23 cellular contexts compared by ENCODE assay signal in genomic region chr21:33560965-33561364, GRCh38. TPM values are rescaled to one million over a fixed set of nuclear protein-coding genes. Genes with fewer than 3 reads are reported as not detected.
DNase-seq lines count a peak whose midpoint lies in the region; ATAC-seq and TF ChIP-seq lines count a peak whose summit lies in the region.
"Had no signal": no experiment of that assay in that cellular context is flagged by ENCODE, and none has a peak within 500 bp of the region (broad histone marks: within the 10 kb centered on the region; RNA-seq: fewer than 3 reads in every experiment).

No MANE protein-coding gene starts in this region.

- no peak overlapping the region for H3K4me3 ChIP-seq in heart left ventricle
- H3K4me3 ChIP-seq: dorsolateral prefrontal cortex had no signal

- H3K36me3 Mint-ChIP-seq in activated T-cell treated with anti-CD3 and anti-CD28 coated beads, Interleukin-2, amount 50 U/mL, for 72 hours (ENCODE audit: insufficient read depth in 2 of 2), result peaks cover 22 to 53% of the 10 kb centered on the region in 2 donors
- H3K36me3 Mint-ChIP-seq in activated T-cell treated with anti-CD3 and anti-CD28 coated beads, Interleukin-2, amount 50 U/mL, for 4 hours (ENCODE audit: insufficient read depth), result peaks cover 52% of the 10 kb centered on the region
- H3K36me3 Mint-ChIP-seq in HFFc6 (ENCODE audit: low read depth) (peaks cover 60% of the 10 kb centered on the region), progenitor cell of endocrine pancreas (ENCODE audit: insufficient read depth) (peaks cover 43% of the 10 kb centered on the region)
- H3K36me3 Mint-ChIP-seq in central memory CD8-positive, alpha-beta T cell (ENCODE audit: insufficient read depth), result peaks cover 63% of the 10 kb centered on the region

- no peak for TF ChIP-seq POLR2A in heart left ventricle (IDR thresholded peaks at IDR 0.05)

- no peak for DNase-seq in activated T-cell treated with anti-CD3 and anti-CD28 coated beads, Interleukin-2, amount 50 U/mL, for 72 hours
- DNase-seq in activated T-cell treated with anti-CD3 and anti-CD28 coated beads, Interleukin-2, amount 50 U/mL, for 4 hours, result no peak
- no peak for DNase-seq in HFFc6
- DNase-seq in central memory CD8-positive, alpha-beta T cell (ENCODE audit: low spot score in 2 of 2), result no peak
- no peak for DNase-seq in progenitor cell of endocrine pancreas (ENCODE audit: low spot score, unreplicated experiment)
- DNase-seq in DMS79 (lab: John Stamatoyannopoulos, UW), result no peak
- DNase-seq in heart left ventricle, result no peak
- DNase-seq: activated CD4-positive, alpha-beta T cell treated with anti-CD3 and anti-CD28 coated beads for 4 hours; activated gamma-delta T cell treated with Interleukin-2 at 50 U/mL for 16 hours; anterior cingulate cortex; C1 segment of cervical spinal cord; dorsolateral prefrontal cortex; GDM1; left cardiac atrium; NCI-H1048; NCI-H187 treated with DMSO at 0.1 percent for 48 hours; NCI-H446 treated with DMSO at 0.1 percent for 48 hours; NK-92 treated with Interleukin-12 subunit alpha and Interleukin-12 subunit beta, amount 100 ng/mL, for 24 hours; SIG-M5; stimulated activated CD4-positive, alpha-beta T cell treated with anti-CD3 and anti-CD28 coated beads, Interleukin-15, amount 100 ng/mL, for 24 hours; substantia nigra had no signal

- TF ChIP-seq CTCF in HFFc6 (IDR thresholded peaks at IDR 0.05) (no peak), progenitor cell of endocrine pancreas (IDR thresholded peaks at IDR 0.05; ENCODE audit: unreplicated experiment) (no peak), heart left ventricle (IDR thresholded peaks at IDR 0.05) (no peak)

- peaks cover 0 to 40% (median 16%) of the 10 kb centered on the region in 12 donors for H3K4me1 ChIP-seq in heart left ventricle

- peaks cover 49% of the 10 kb centered on the region for H3K4me1 Mint-ChIP-seq in activated T-cell treated with anti-CD3 and anti-CD28 coated beads, Interleukin-2, amount 50 U/mL, for 72 hours (ENCODE audit: low read depth)
- H3K4me1 Mint-ChIP-seq in activated T-cell treated with anti-CD3 and anti-CD28 coated beads, Interleukin-2, amount 50 U/mL, for 4 hours (ENCODE audit: low read depth), result peaks cover 50% of the 10 kb centered on the region
- peaks cover 25% of the 10 kb centered on the region for H3K4me1 Mint-ChIP-seq in HFFc6 (ENCODE audit: low read depth)
- peaks cover 56% of the 10 kb centered on the region for H3K4me1 Mint-ChIP-seq in central memory CD8-positive, alpha-beta T cell
- H3K4me1 Mint-ChIP-seq in progenitor cell of endocrine pancreas (ENCODE audit: low read depth), result no peaks in the 10 kb centered on the region

- intact Hi-C loops in heart left ventricle (cut with DNase I), result no loop called here

- no peak for ATAC-seq in activated T-cell treated with anti-CD3 and anti-CD28 coated beads, Interleukin-2, amount 50 U/mL, for 72 hours (replicated peaks in 1 of 2)
- ATAC-seq in activated T-cell treated with anti-CD3 and anti-CD28 coated beads, Interleukin-2, amount 50 U/mL, for 4 hours, result no peak
- ATAC-seq in central memory CD8-positive, alpha-beta T cell (replicated peaks; ENCODE audit: extremely low read depth, poor library complexity, severe bottlenecking), result no peak
- ATAC-seq in HG03159 (IDR thresholded peaks at IDR 0.05; ENCODE audit: unreplicated experiment) (no peak), heart left ventricle (no peak)
- ATAC-seq: left cardiac atrium, sciatic nerve had no signal

- peaks cover 3 to 100% (median 83%) of the 10 kb centered on the region in 9 donors for H3K36me3 ChIP-seq in heart left ventricle

- peaks cover 0 to 2% of the 10 kb centered on the region in 2 donors for H3K9me3 Mint-ChIP-seq in activated T-cell treated with anti-CD3 and anti-CD28 coated beads, Interleukin-2, amount 50 U/mL, for 72 hours
- H3K9me3 Mint-ChIP-seq in activated T-cell treated with anti-CD3 and anti-CD28 coated beads, Interleukin-2, amount 50 U/mL, for 4 hours, result no peaks in the 10 kb centered on the region
- H3K9me3 Mint-ChIP-seq in HFFc6 (no peaks in the 10 kb centered on the region), progenitor cell of endocrine pancreas (ENCODE audit: low read depth) (no peaks in the 10 kb centered on the region)
- no peaks in the 10 kb centered on the region for H3K9me3 Mint-ChIP-seq in central memory CD8-positive, alpha-beta T cell

- peak overlapping the region; percentile 98 for H3K27ac Mint-ChIP-seq in activated T-cell treated with anti-CD3 and anti-CD28 coated beads, Interleukin-2, amount 50 U/mL, for 72 hours
- peak overlapping the region; percentile 43; the same call in 1 of the 2 replicates for H3K27ac Mint-ChIP-seq in HFFc6
- peak overlapping the region; percentile 58 for H3K27ac Mint-ChIP-seq in central memory CD8-positive, alpha-beta T cell (ENCODE audit: low read depth)
- peak overlapping the region; percentile 2 for H3K27ac Mint-ChIP-seq in progenitor cell of endocrine pancreas

- H3K27ac ChIP-seq in heart left ventricle, result no peak overlapping the region
- H3K27ac ChIP-seq: dorsolateral prefrontal cortex had no signal

- no peaks in the 10 kb centered on the region for H3K27me3 ChIP-seq in heart left ventricle
- H3K27me3 ChIP-seq: dorsolateral prefrontal cortex had no signal

- no peak overlapping the region for H3K4me3 Mint-ChIP-seq in activated T-cell treated with anti-CD3 and anti-CD28 coated beads, Interleukin-2, amount 50 U/mL, for 72 hours
- no peak overlapping the region for H3K4me3 Mint-ChIP-seq in activated T-cell treated with anti-CD3 and anti-CD28 coated beads, Interleukin-2, amount 50 U/mL, for 4 hours
- H3K4me3 Mint-ChIP-seq in HFFc6 (no peak overlapping the region), progenitor cell of endocrine pancreas (ENCODE audit: low read depth) (no peak overlapping the region)
- H3K4me3 Mint-ChIP-seq in central memory CD8-positive, alpha-beta T cell, result no peak overlapping the region

- H3K9me3 ChIP-seq in heart left ventricle, result no peaks in the 10 kb centered on the region

- H3K27me3 Mint-ChIP-seq in activated T-cell treated with anti-CD3 and anti-CD28 coated beads, Interleukin-2, amount 50 U/mL, for 72 hours (ENCODE audit: low read depth), result no peaks in the 10 kb centered on the region
- H3K27me3 Mint-ChIP-seq in activated T-cell treated with anti-CD3 and anti-CD28 coated beads, Interleukin-2, amount 50 U/mL, for 4 hours (ENCODE audit: low read depth), result no peaks in the 10 kb centered on the region
- no peaks in the 10 kb centered on the region; the same call in none of the 2 replicates for H3K27me3 Mint-ChIP-seq in HFFc6 (ENCODE audit: insufficient read depth)
- H3K27me3 Mint-ChIP-seq in central memory CD8-positive, alpha-beta T cell, result no peaks in the 10 kb centered on the region
- H3K27me3 Mint-ChIP-seq in progenitor cell of endocrine pancreas, result no peaks in the 10 kb centered on the region

RNA-seq across cellular contexts. Expression of gene SON, which starts 18.1 kb away (rescaled TPM):
- total RNA-seq in activated T-cell treated with anti-CD3 and anti-CD28 coated beads, Interleukin-2, amount 50 U/mL, for 72 hours, result 100 to 1,000 TPM; 271 to 282 TPM
- 100 to 1,000 TPM; 322 to 350 (median 332) TPM for total RNA-seq in activated T-cell treated with anti-CD3 and anti-CD28 coated beads, Interleukin-2, amount 50 U/mL, for 4 hours
- 100 to 1,000 TPM; 193 to 233 (median 219) TPM for total RNA-seq in HFFc6 (2021; fragmentation: NEBNext Ultra II Directional; extraction: Animal tissue kit (Norgen Biotek cat#: 25700))
- total RNA-seq in progenitor cell of endocrine pancreas, result 395 and 416 TPM in 2 replicates
- total RNA-seq in heart left ventricle, result 100 to 1,000 TPM in 8 of 9 donors, 10 to 100 TPM in 1; 90.7 to 201 (median 134) TPM
- polyA plus RNA-seq in heart left ventricle, result 10 to 100 TPM; 78.0 to 99.6 TPM

RNA-seq across cellular contexts. Expression of gene GART, which starts 19.0 kb away (rescaled TPM):
- total RNA-seq in activated T-cell treated with anti-CD3 and anti-CD28 coated beads, Interleukin-2, amount 50 U/mL, for 72 hours, result 100 to 1,000 TPM; 164 to 184 TPM
- 100 to 1,000 TPM; 244 to 274 (median 244) TPM for total RNA-seq in activated T-cell treated with anti-CD3 and anti-CD28 coated beads, Interleukin-2, amount 50 U/mL, for 4 hours
- 10 to 100 TPM; 72.6 to 87.5 (median 80.2) TPM for total RNA-seq in HFFc6 (2021; fragmentation: NEBNext Ultra II Directional; extraction: Animal tissue kit (Norgen Biotek cat#: 25700))
- 100 and 105 TPM in 2 replicates for total RNA-seq in progenitor cell of endocrine pancreas
- total RNA-seq in heart left ventricle, result 10 to 100 TPM; 35.7 to 53.1 (median 40.7) TPM
- 10 to 100 TPM in 1 of 2 donors, 1 to 10 TPM in 1; 9.0 to 48.6 TPM for polyA plus RNA-seq in heart left ventricle

RNA-seq across cellular contexts. Expression of gene DONSON, which starts 27.5 kb away (rescaled TPM):
- total RNA-seq in activated T-cell treated with anti-CD3 and anti-CD28 coated beads, Interleukin-2, amount 50 U/mL, for 72 hours, result 10 to 100 TPM; 39.7 to 46.5 TPM
- 10 to 100 TPM; 20.9 to 22.5 (median 22.0) TPM for total RNA-seq in activated T-cell treated with anti-CD3 and anti-CD28 coated beads, Interleukin-2, amount 50 U/mL, for 4 hours
- 10 to 100 TPM; 14.7 to 32.0 (median 28.6) TPM for total RNA-seq in HFFc6 (2021; fragmentation: NEBNext Ultra II Directional; extraction: Animal tissue kit (Norgen Biotek cat#: 25700))
- 21.9 and 23.1 TPM in 2 replicates for total RNA-seq in progenitor cell of endocrine pancreas
- total RNA-seq in heart left ventricle, result 1 to 10 TPM; 4.0 to 9.3 (median 5.4) TPM
- polyA plus RNA-seq in heart left ventricle, result 10 to 100 TPM in 1 of 2 donors, 1 to 10 TPM in 1; 5.8 to 18.6 TPM

Comparison
In these comparisons a context has a peak if more than half of its experiments do, and no peak if none do; other contexts are left out.
1. H3K27ac Mint-ChIP-seq: peak in every context shown above with its lines; median percentile 98 in activated T-cell treated with anti-CD3 and anti-CD28 coated beads, Interleukin-2, amount 50 U/mL, for 72 hours; 58 in central memory CD8-positive, alpha-beta T cell; 43 in HFFc6; 2 in progenitor cell of endocrine pancreas.